Comparison of ENCODE assay signal across 8 cellular contexts in genomic region chr7:124929467-124930172, GRCh38. TPM values are rescaled to one million over a fixed set of nuclear protein-coding genes. Genes with fewer than 3 reads are reported as not detected.
DNase-seq lines count a peak whose midpoint lies in the region; ATAC-seq, FAIRE-seq and TF ChIP-seq lines count a peak whose summit lies in the region.

A gene with protein sequence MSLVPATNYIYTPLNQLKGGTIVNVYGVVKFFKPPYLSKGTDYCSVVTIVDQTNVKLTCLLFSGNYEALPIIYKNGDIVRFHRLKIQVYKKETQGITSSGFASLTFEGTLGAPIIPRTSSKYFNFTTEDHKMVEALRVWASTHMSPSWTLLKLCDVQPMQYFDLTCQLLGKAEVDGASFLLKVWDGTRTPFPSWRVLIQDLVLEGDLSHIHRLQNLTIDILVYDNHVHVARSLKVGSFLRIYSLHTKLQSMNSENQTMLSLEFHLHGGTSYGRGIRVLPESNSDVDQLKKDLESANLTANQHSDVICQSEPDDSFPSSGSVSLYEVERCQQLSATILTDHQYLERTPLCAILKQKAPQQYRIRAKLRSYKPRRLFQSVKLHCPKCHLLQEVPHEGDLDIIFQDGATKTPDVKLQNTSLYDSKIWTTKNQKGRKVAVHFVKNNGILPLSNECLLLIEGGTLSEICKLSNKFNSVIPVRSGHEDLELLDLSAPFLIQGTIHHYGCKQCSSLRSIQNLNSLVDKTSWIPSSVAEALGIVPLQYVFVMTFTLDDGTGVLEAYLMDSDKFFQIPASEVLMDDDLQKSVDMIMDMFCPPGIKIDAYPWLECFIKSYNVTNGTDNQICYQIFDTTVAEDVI (minus strand): TSS chr7:124929825. CDS start chr7:124897173, 32,652 bp downstream.

- TF ChIP-seq CTCF in GM12865 (IDR thresholded peaks at IDR 0.05; ENCODE audit: insufficient read depth, low read depth, low read length, missing control alignments): no peak
- TF ChIP-seq CTCF in pancreas (IDR thresholded peaks at IDR 0.05): no peak
- TF ChIP-seq CTCF in tibial artery (IDR thresholded peaks at IDR 0.05): no peak

- intact Hi-C loops in Right ventricle myocardium superior (cut with DNase I): no loop called here
- intact Hi-C loops in pancreas (cut with DNase I): no loop called here
- intact Hi-C loops in tibial artery (cut with DNase I; ENCODE audit: low total_unique reads): no loop called here

- WGBS in pancreas, 2 donors: 0 to 1% methylated on average over 45 of the region's 45 CpGs

- ATAC-seq in HG02763 (IDR thresholded peaks at IDR 0.05; ENCODE audit: unreplicated experiment) (peak; percentile 100), Right ventricle myocardium superior (ENCODE audit: poor library complexity) (peak; percentile 99), pancreas (peak; percentile 99 to 100 (median 100))
- ATAC-seq in activated naive CD8-positive, alpha-beta T cell treated with anti-CD3 and anti-CD28 coated beads, Interleukin-2, amount 50 U/mL, for 24 hours: peak; percentile 100

- H3K9me3 Mint-ChIP-seq in activated naive CD8-positive, alpha-beta T cell treated with anti-CD3 and anti-CD28 coated beads, Interleukin-2, amount 50 U/mL, for 24 hours: no peaks in the 10 kb centered on the region

- H3K27ac ChIP-seq in pancreas: peak within 1 kb of the TSS; percentile 55 to 89 (median 72)
- peak within 1 kb of the TSS; percentile 86 to 92 for H3K27ac ChIP-seq in tibial artery

- H3K9me3 ChIP-seq in pancreas: no peaks in the 10 kb centered on the region
- H3K9me3 ChIP-seq in tibial artery: no peaks in the 10 kb centered on the region

- H3K36me3 ChIP-seq in pancreas (no peaks in the 10 kb centered on the region), tibial artery (no peaks in the 10 kb centered on the region)

- peak; percentile 93 for FAIRE-seq in pancreas (lab: Jason Lieb, UNC)

- H3K27ac Mint-ChIP-seq in activated naive CD8-positive, alpha-beta T cell treated with anti-CD3 and anti-CD28 coated beads, Interleukin-2, amount 50 U/mL, for 24 hours: peak within 1 kb of the TSS; percentile 94

- peaks cover 17% of the 10 kb centered on the region for H3K36me3 Mint-ChIP-seq in activated naive CD8-positive, alpha-beta T cell treated with anti-CD3 and anti-CD28 coated beads, Interleukin-2, amount 50 U/mL, for 24 hours (ENCODE audit: low read depth)

- no peaks in the 10 kb centered on the region for H3K27me3 Mint-ChIP-seq in activated naive CD8-positive, alpha-beta T cell treated with anti-CD3 and anti-CD28 coated beads, Interleukin-2, amount 50 U/mL, for 24 hours

- no peaks in the 10 kb centered on the region for H3K27me3 ChIP-seq in pancreas
- H3K27me3 ChIP-seq in tibial artery: no peaks in the 10 kb centered on the region

- H3K4me1 ChIP-seq in pancreas (peaks cover 0 to 9% (median 0%) of the 10 kb centered on the region in 3 donors), tibial artery (peaks cover 0 to 23% (median 5%) of the 10 kb centered on the region in 4 donors)

- DNase-seq in GM12865 (ENCODE audit: low read depth) (peak; percentile 99), NCI-H1417 treated with DMSO at 0.1 percent for 48 hours (lab: John Stamatoyannopoulos, UW) (peak; percentile 97), SW480 (ENCODE audit: low spot score) (peak; percentile 99), Right ventricle myocardium superior (peak; percentile 99), pancreas (peak; percentile 94 to 98 (median 96)), tibial artery (peak; percentile 99 to 100)
- DNase-seq in activated naive CD8-positive, alpha-beta T cell treated with anti-CD3 and anti-CD28 coated beads, Interleukin-2, amount 50 U/mL, for 24 hours: peak; percentile 97

- peaks cover 42% of the 10 kb centered on the region for H3K4me1 Mint-ChIP-seq in activated naive CD8-positive, alpha-beta T cell treated with anti-CD3 and anti-CD28 coated beads, Interleukin-2, amount 50 U/mL, for 24 hours

- peak within 1 kb of the TSS; percentile 94 for H3K4me3 ChIP-seq in GM12865 (ENCODE audit: low read depth, low read length)
- peak within 1 kb of the TSS; percentile 36 to 63 (median 46) for H3K4me3 ChIP-seq in pancreas
- peak within 1 kb of the TSS; percentile 62 to 69 for H3K4me3 ChIP-seq in tibial artery

- H3K4me3 Mint-ChIP-seq in activated naive CD8-positive, alpha-beta T cell treated with anti-CD3 and anti-CD28 coated beads, Interleukin-2, amount 50 U/mL, for 24 hours: peak within 1 kb of the TSS; percentile 96

RNA-seq across cellular contexts. Expression of the gene that starts here (rescaled TPM):
- total RNA-seq in Right ventricle myocardium superior (13.4 TPM), pancreas (1 to 10 TPM; 4.6 to 9.8 (median 7.2) TPM)
- 1 to 10 TPM; 2.5 to 8.9 TPM for polyA plus RNA-seq in pancreas

Comparison
In these comparisons a context has a peak if more than half of its experiments do, and no peak if none do; other contexts are left out.
1. Peak in every context shown above with its lines: DNase-seq, ATAC-seq, H3K4me3 ChIP-seq and H3K27ac ChIP-seq.